ENCODE assay signal across 8 cellular contexts in genomic region chr22:17562906-17563870, GRCh38. TPM values are rescaled to one million over a fixed set of nuclear protein-coding genes. Genes with fewer than 3 reads are reported as not detected.
DNase-seq lines count a peak whose midpoint lies in the region; ATAC-seq, FAIRE-seq and TF ChIP-seq lines count a peak whose summit lies in the region.

Gene SLC25A18 (plus strand): TSS chr22:17563498. CDS start chr22:17579945, 16,447 bp downstream.

- no peaks in the 10 kb centered on the region for H3K79me2 ChIP-seq in HepG2 (ENCODE audit: insufficient read depth, low read length)

- FAIRE-seq in HepG2 (lab: Jason Lieb, UNC): peak; percentile 60

- H3K27ac ChIP-seq in HepG2 (ENCODE audit: extremely low read length, insufficient read depth, low read length): no peak within 1 kb of the TSS
- peak within 1 kb of the TSS; percentile 49 for H3K27ac ChIP-seq in stomach smooth muscle (ENCODE audit: low read length)

- H3K9me3 ChIP-seq in HepG2 (ENCODE audit: low read length) (no peaks in the 10 kb centered on the region), stomach smooth muscle (ENCODE audit: control insufficient read depth in 2 of 2, low read length in 2 of 2) (no peaks in the 10 kb centered on the region)

- peak; percentile 81 for ATAC-seq in HepG2

- TF ChIP-seq CTCF in HepG2 (CRISPR knock-in tag; IDR thresholded peaks at IDR 0.05): no peak

- TF ChIP-seq EP300 in HepG2 (IDR thresholded peaks at IDR 0.05; ENCODE audit: low read depth in 2 of 2, low read length in 2 of 2) (peak in 1 of 2 experiments; percentile 27; a peak in 1 of 4 replicates), HepG2 (CRISPR knock-in tag; IDR thresholded peaks at IDR 0.05; ENCODE audit: borderline replicate concordance) (no peak)

- in situ Hi-C loops in HepG2 (cut with HindIII; ENCODE audit: extremely low pct_ligation_motif_present, low pct_unique_long_range_greater_than_20kb): no loop called here

- H3K4me3 ChIP-seq in HepG2 (replicated peaks in 1 of 3; ENCODE audit: insufficient read depth in 1 of 3, low read depth in 2 of 3, low read length in 3 of 3): peak within 1 kb of the TSS; percentile 27 to 52 (median 51); a peak in 5 of 6 replicates
- peak within 1 kb of the TSS; percentile 31 to 44 for H3K4me3 ChIP-seq in stomach smooth muscle (ENCODE audit: low read length in 2 of 2)

- H3K27me3 ChIP-seq in HepG2 (ENCODE audit: control insufficient read depth in 1 of 2, insufficient read depth in 2 of 2, low read length in 2 of 2) (no peaks in the 10 kb centered on the region; a peak in 1 of 5 replicates), stomach smooth muscle (ENCODE audit: control insufficient read depth in 1 of 2, insufficient read depth in 2 of 2, low read length in 2 of 2) (peaks cover 0 to 3% of the 10 kb centered on the region in 2 donors)

- H3K9ac ChIP-seq in HepG2 (ENCODE audit: insufficient read depth, low read depth, low read length) (peak within 1 kb of the TSS; percentile 17; the same call in 1 of the 2 replicates), stomach smooth muscle (ENCODE audit: low read length in 2 of 2) (peak within 1 kb of the TSS; percentile 1 to 13)

- H4K20me1 ChIP-seq in HepG2 (ENCODE audit: insufficient read depth, low read length): no peaks in the 10 kb centered on the region

- no peak for TF ChIP-seq POLR2A in HepG2 (IDR thresholded peaks at IDR 0.05; ENCODE audit: insufficient read depth in 1 of 2, low read depth in 2 of 2, low read length in 2 of 2)

- H3K4me2 ChIP-seq in HepG2 (ENCODE audit: low read depth, low read length): peak within 1 kb of the TSS; percentile 78

- intact Hi-C loops in HepG2 (cut with micrococcal nuclease; ENCODE audit: unreplicated experiment): no loop called here

- peak; percentile 71 for DNase-seq in HuH-7.5 (ENCODE audit: low spot score)
- peak; percentile 23 for DNase-seq in cerebellum (ENCODE audit: low spot score)
- DNase-seq in HepG2 (ENCODE audit: low spot score): peak; percentile 53
- DNase-seq in activated gamma-delta T cell (lab: John Stamatoyannopoulos, UW): no peak
- no peak for DNase-seq in NCI-H226
- no peak for DNase-seq in activated CD4-positive, CD25-positive, alpha-beta regulatory T cell treated with anti-CD3 and anti-CD28 coated beads, Interleukin-2, amount 50 U/mL, for 72 hours
- DNase-seq in amniotic stem cell (lab: John Stamatoyannopoulos, UW): no peak

- no TSS peak for BruUV-seq in HepG2 (replicated peaks; lab: Mats Ljungman, UMichigan)

- POLR2A ChIA-PET in HepG2 (lab: Yijun Ruan, JAX): interaction anchor here (1.5 kb wide), 1 partner anchor 515 kb away, joined by 3 read pairs; the partner anchor contains the start of gene PEX26

- H2AFZ ChIP-seq in HepG2 (ENCODE audit: low read length): no peak within 1 kb of the TSS

- H3K4me1 ChIP-seq in HepG2 (ENCODE audit: insufficient read depth, low read length) (peaks cover 29% of the 10 kb centered on the region), stomach smooth muscle (ENCODE audit: control insufficient read depth, insufficient read depth, low read length) (peaks cover 11% of the 10 kb centered on the region)

- WGBS in HepG2 (ENCODE audit: low lambda C conversion rate): 6% methylated on average over 13 of the region's 17 CpGs

- H3K36me3 ChIP-seq in HepG2 (replicated peaks in 1 of 2; ENCODE audit: control insufficient read depth in 1 of 2, insufficient read depth in 2 of 2, low read length in 2 of 2) (no peaks in the 10 kb centered on the region), stomach smooth muscle (ENCODE audit: control insufficient read depth in 2 of 2, insufficient read depth in 2 of 2, low read length in 2 of 2) (no peaks in the 10 kb centered on the region)

- CTCF ChIA-PET in HepG2 (lab: Yijun Ruan, JAX; ENCODE audit: low intra/inter-chr PET ratio, low total read pairs): no interaction called here

- no peak for TF ChIP-seq RAD21 in HepG2 (CRISPR knock-in tag; IDR thresholded peaks at IDR 0.05)

TF ChIP-seq in HepG2, 621 proteins besides CTCF, POLR2A, EP300 and RAD21 (continues in another document):
- TF ChIP-seq PPARG (CRISPR knock-in tag; conservative IDR thresholded peaks at IDR 0.05) (peak; percentile 80), HOXA3 (CRISPR knock-in tag; IDR thresholded peaks at IDR 0.05) (0 out of 2 replicates have a peak, but pooled peaks have one; percentile 20), ZBTB42 (CRISPR knock-in tag; IDR thresholded peaks at IDR 0.05) (no peak), ZNF558 (CRISPR knock-in tag; IDR thresholded peaks at IDR 0.05; ENCODE audit: borderline replicate concordance) (0 out of 2 replicates have a peak, but pooled peaks have one; percentile 17), SMC3 (IDR thresholded peaks at IDR 0.05; ENCODE audit: low read length) (no peak), ZBTB39 (CRISPR knock-in tag; IDR thresholded peaks at IDR 0.05) (no peak), FOSL2 (CRISPR knock-in tag; IDR thresholded peaks at IDR 0.05) (no peak), SOX6 (IDR thresholded peaks at IDR 0.05) (no peak), SOX6 (CRISPR knock-in tag; IDR thresholded peaks at IDR 0.05) (peak; percentile 32), MXD1 (CRISPR knock-in tag; IDR thresholded peaks at IDR 0.05) (no peak), RARA (CRISPR knock-in tag; IDR thresholded peaks at IDR 0.05) (peak; percentile 54), PAXIP1 (CRISPR knock-in tag; conservative IDR thresholded peaks at IDR 0.05) (peak; percentile 47; the same call in 1 of the 2 replicates)

RNA-seq across cellular contexts. Expression of gene SLC25A18, which starts in this region (rescaled TPM):
- 2.5 TPM for total RNA-seq in cerebellum
- 0.75 and 0.86 TPM in 2 replicates for total RNA-seq in HepG2 (2016; rRNA removed; fragmentation: Illumina TruSeq; extraction: Trizol)
- 0.79 and 0.81 TPM in 2 replicates for total RNA-seq in HepG2 (2016; cell fraction: cytosol; rRNA removed; fragmentation: Illumina TruSeq; extraction: Trizol; ENCODE audit: low read depth)
- total RNA-seq in HepG2 (2016; cell fraction: insoluble cytoplasmic fraction; rRNA removed; fragmentation: Illumina TruSeq; extraction: Trizol): 0.52 and 0.64 TPM in 2 replicates
- 1.1 TPM in 2 replicates for total RNA-seq in HepG2 (2016; cell fraction: membrane; rRNA removed; fragmentation: Illumina TruSeq; extraction: Trizol)
- 0.34 and 0.53 TPM in 2 replicates for total RNA-seq in HepG2 (2016; cell fraction: nucleus; rRNA removed; fragmentation: Illumina TruSeq; extraction: Trizol)
- polyA plus RNA-seq in HepG2 (2011; rRNA removed): 0.28 and 0.57 TPM in 2 replicates
- 0.32 and 0.40 TPM in 2 replicates for polyA plus RNA-seq in HepG2 (2011; cell fraction: cytosol; rRNA removed)
- polyA plus RNA-seq in HepG2 (2011; cell fraction: nucleus; rRNA removed): 0.59 and 0.73 TPM in 2 replicates
- polyA plus RNA-seq in HepG2 (2012): 0.36 and 0.82 TPM in 2 replicates
- 1.3 TPM in 2 replicates for polyA plus RNA-seq in HepG2 (2016; cell fraction: cytosol; fragmentation: Illumina TruSeq; extraction: Trizol; ENCODE audit: low read depth)
- polyA plus RNA-seq in HepG2 (2016; cell fraction: insoluble cytoplasmic fraction; fragmentation: Illumina TruSeq; extraction: Trizol; ENCODE audit: low read depth): 0.61 and 0.70 TPM in 2 replicates
- polyA plus RNA-seq in HepG2 (2016; cell fraction: membrane; fragmentation: Illumina TruSeq; extraction: Trizol; ENCODE audit: low read depth): 1.2 and 1.7 TPM in 2 replicates
- polyA plus RNA-seq in HepG2 (2016; cell fraction: nucleus; fragmentation: Illumina TruSeq; extraction: Trizol; ENCODE audit: insufficient read depth, low read depth): 0.71 and 1.6 TPM in 2 replicates
- polyA minus RNA-seq in HepG2 (2011; rRNA and poly(A)+ RNA removed; ENCODE audit: low replicate concordance): 0.05 and 0.36 TPM in 2 replicates
- polyA minus RNA-seq in HepG2 (2011; cell fraction: cytosol; rRNA and poly(A)+ RNA removed): 0.30 TPM in 1 of 2 replicates, not detected in the other
- 0.12 and 0.39 TPM in 2 replicates for polyA minus RNA-seq in HepG2 (2011; cell fraction: nucleus; rRNA and poly(A)+ RNA removed)

Comparison
In these comparisons a context has a peak if more than half of its experiments do, and no peak if none do; other contexts are left out.
1. DNase-seq: peak in HuH-7.5 (single experiment), cerebellum (single experiment) and HepG2 (single experiment); none in activated gamma-delta T cell (single experiment), NCI-H226 (single experiment), activated CD4-positive, CD25-positive, alpha-beta regulatory T cell treated with anti-CD3 and anti-CD28 coated beads, Interleukin-2, amount 50 U/mL, for 72 hours (single experiment) and amniotic stem cell (single experiment).